Comparison of ENCODE assay signal across 8 cellular contexts in the genomic region with DNA sequence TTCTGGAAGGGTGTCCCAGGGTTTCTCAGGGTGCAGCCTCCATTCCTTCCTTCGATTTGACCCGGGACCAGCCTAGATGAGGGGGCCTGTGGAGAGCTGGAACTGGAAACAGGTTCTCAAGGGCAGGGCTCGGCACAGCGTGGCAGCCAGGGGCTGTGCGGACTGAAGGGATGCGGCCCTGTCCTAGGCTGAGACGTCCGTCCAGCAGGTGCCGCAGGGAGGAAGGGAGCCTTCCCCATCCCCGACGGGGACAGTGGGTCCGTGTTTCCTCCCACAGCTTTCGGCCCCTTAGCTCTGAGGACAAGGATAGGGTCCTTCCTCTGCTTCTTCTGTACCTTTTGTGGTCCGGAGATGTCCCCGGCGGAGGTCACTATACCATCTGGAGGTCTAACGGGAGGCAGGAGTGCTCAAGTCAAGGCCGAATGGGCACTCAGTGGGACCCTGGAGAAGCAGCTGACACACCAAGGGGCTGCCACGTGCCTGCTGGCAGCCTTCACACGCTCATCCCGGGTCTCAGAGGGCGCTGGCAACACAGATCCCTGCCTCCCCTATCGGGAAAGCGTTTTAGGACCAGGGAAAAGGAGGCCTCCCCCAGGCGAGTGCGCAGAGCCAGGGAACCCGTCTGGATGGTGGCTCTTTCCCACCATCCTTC. TPM values are rescaled to one million over a fixed set of nuclear protein-coding genes. Genes with fewer than 3 reads are reported as not detected.
DNase-seq lines count a peak whose midpoint lies in the region; ATAC-seq, FAIRE-seq and TF ChIP-seq lines count a peak whose summit lies in the region.

No MANE protein-coding gene starts in this region.

- H3K4me1 Mint-ChIP-seq in astrocyte (ENCODE audit: low read depth, unreplicated experiment) = peaks cover 42% of the 10 kb centered on the region

- H2AFZ ChIP-seq in astrocyte (ENCODE audit: low read depth, low read length) = peak overlapping the region; percentile 43
- peak overlapping the region; percentile 77 for H2AFZ ChIP-seq in keratinocyte (ENCODE audit: control insufficient read depth, low read length)

- no peaks in the 10 kb centered on the region for H3K36me3 ChIP-seq in astrocyte (ENCODE audit: insufficient read depth, low read length)
- peaks cover 0 to 6% of the 10 kb centered on the region in 2 experiments for H3K36me3 ChIP-seq in keratinocyte (ENCODE audit: control insufficient read depth in 2 of 2, extremely low read depth in 1 of 2, insufficient read depth in 2 of 2, low read length in 2 of 2)

- TF ChIP-seq CTCF in astrocyte (IDR thresholded peaks at IDR 0.05; ENCODE audit: insufficient read depth, low read depth, low read length) = no peak
- TF ChIP-seq CTCF in keratinocyte (optimal IDR thresholded peaks at IDR 0.05 in 1 of 3, IDR thresholded peaks at IDR 0.05 in 1 of 3, conservative IDR thresholded peaks at IDR 0.05 in 1 of 3; ENCODE audit: extremely low read depth in 1 of 3, insufficient read depth in 2 of 3, low read length in 3 of 3) = peak; percentile 33 to 46 (median 34)

- H3K4me2 ChIP-seq in astrocyte (ENCODE audit: low read length) (peak overlapping the region; percentile 72), keratinocyte (ENCODE audit: control insufficient read depth, extremely low read depth, insufficient read depth, low read depth, low read length) (peak overlapping the region; percentile 74)

- peaks cover 13% of the 10 kb centered on the region for H3K36me3 Mint-ChIP-seq in astrocyte (ENCODE audit: low read depth, unreplicated experiment)

- H3K9ac ChIP-seq in astrocyte (ENCODE audit: low read length) = peak overlapping the region; percentile 51
- H3K9ac ChIP-seq in keratinocyte (ENCODE audit: control insufficient read depth, extremely low read depth, insufficient read depth, low read length) = peak overlapping the region; percentile 52

- peaks cover 6% of the 10 kb centered on the region for H4K20me1 ChIP-seq in astrocyte (ENCODE audit: insufficient read depth, low read length)
- H4K20me1 ChIP-seq in keratinocyte (ENCODE audit: control insufficient read depth, extremely low read depth, insufficient read depth, low read length) = no peaks in the 10 kb centered on the region

- H3K4me3 ChIP-seq in astrocyte (ENCODE audit: insufficient read depth, low read depth, low read length) (no peak overlapping the region), keratinocyte (ENCODE audit: control insufficient read depth in 2 of 3, extremely low read depth in 1 of 3, insufficient read depth in 2 of 3, low read depth in 1 of 3, low read length in 3 of 3) (peak overlapping the region in 2 of 3 experiments; percentile 2 to 60)

- no peaks in the 10 kb centered on the region for H3K27me3 Mint-ChIP-seq in astrocyte (ENCODE audit: low read depth, unreplicated experiment)

- FAIRE-seq in astrocyte (lab: Jason Lieb, UNC) = no peak
- no peak for FAIRE-seq in keratinocyte (lab: Jason Lieb, UNC)

- H3K27ac ChIP-seq in astrocyte (ENCODE audit: low read depth, low read length) (no peak overlapping the region), keratinocyte (ENCODE audit: control insufficient read depth, insufficient read depth, low read length) (peak overlapping the region; percentile 45)

- H3K27me3 ChIP-seq in astrocyte (ENCODE audit: insufficient read depth, low read length) (no peaks in the 10 kb centered on the region), keratinocyte (ENCODE audit: control insufficient read depth, extremely low read depth, insufficient read depth, low read length) (no peaks in the 10 kb centered on the region)

- DNase-seq in stimulated activated CD4-positive, alpha-beta T cell treated with anti-CD3 and anti-CD28 coated beads, Interleukin-12 subunit alpha, Interleukin-12 subunit beta, amount 100 ng/mL, for 4 hours = peak; percentile 43
- DNase-seq in stimulated activated CD4-positive, alpha-beta T cell treated with anti-CD3 and anti-CD28 coated beads, Interleukin-1b, Interleukin-23, amount 100 ng/mL, for 48 hours = no peak
- DNase-seq in NOMO-1 (lab: John Stamatoyannopoulos, UW; ENCODE audit: unreplicated experiment in 2 of 2) = peak; percentile 39
- no peak for DNase-seq in astrocyte (ENCODE audit: low read depth)
- DNase-seq in keratinocyte (ENCODE audit: low read depth, low spot score) = no peak
- DNase-seq in stimulated activated naive CD8-positive, alpha-beta T cell treated with anti-CD3 and anti-CD28 coated beads, Interleukin-15, Interleukin-2, amounts not matched to agents 100 U/mL and 50 U/mL, for 24 hours = peak; percentile 61

- dilution Hi-C loops in keratinocyte (cut with MboI; ENCODE audit: extremely low pct_ligation_motif_present, low sequenced_read_pairs) = no loop called here

- H3K9me3 Mint-ChIP-seq in astrocyte (ENCODE audit: unreplicated experiment) = no peaks in the 10 kb centered on the region

- H3K9me1 ChIP-seq in keratinocyte (ENCODE audit: control insufficient read depth, extremely low read depth, insufficient read depth, low read length) = no peaks in the 10 kb centered on the region

- H3K4me3 Mint-ChIP-seq in astrocyte (ENCODE audit: unreplicated experiment) = no peak overlapping the region

- H3K9me3 ChIP-seq in astrocyte (ENCODE audit: insufficient read depth, low read depth, low read length) = no peaks in the 10 kb centered on the region
- H3K9me3 ChIP-seq in keratinocyte (ENCODE audit: control insufficient read depth, low read depth, low read length) = no peaks in the 10 kb centered on the region

- ATAC-seq in stimulated activated naive CD8-positive, alpha-beta T cell treated with anti-CD3 and anti-CD28 coated beads, Interleukin-15, Interleukin-2, amounts not matched to agents 100 U/mL and 50 U/mL, for 24 hours = no peak
- ATAC-seq in GM21528 (IDR thresholded peaks at IDR 0.05; ENCODE audit: low FRiP score, unreplicated experiment) = no peak
- ATAC-seq in GM18520 (IDR thresholded peaks at IDR 0.05; ENCODE audit: unreplicated experiment) = no peak

- peak overlapping the region; percentile 41 for H3K27ac Mint-ChIP-seq in astrocyte (ENCODE audit: unreplicated experiment)

- H3K79me2 ChIP-seq in astrocyte (ENCODE audit: insufficient read depth, low read length) (no peaks in the 10 kb centered on the region), keratinocyte (ENCODE audit: control insufficient read depth, insufficient read depth, low read length) (no peaks in the 10 kb centered on the region)

- peaks cover 45% of the 10 kb centered on the region for H3K4me1 ChIP-seq in astrocyte (ENCODE audit: insufficient read depth, low read length)
- H3K4me1 ChIP-seq in keratinocyte (ENCODE audit: control insufficient read depth, extremely low read depth, insufficient read depth, low read length) = peaks cover 21% of the 10 kb centered on the region

RNA-seq across cellular contexts. Expression of a gene that starts 49.9 kb away (rescaled TPM):
- 24.1 and 24.9 TPM in 2 replicates for total RNA-seq in astrocyte
- 6.4 to 10.0 TPM (median 9.1 TPM) in 3 replicates for polyA plus RNA-seq in keratinocyte
- polyA plus RNA-seq in keratinocyte (2011; ENCODE audit: low read depth) = 11.5 TPM
- 3.7 and 9.1 TPM in 2 replicates for polyA plus RNA-seq in keratinocyte (2011; cell fraction: cytosol; rRNA removed)
- 23.7 and 32.0 TPM in 2 replicates for polyA plus RNA-seq in keratinocyte (2011; cell fraction: nucleus; rRNA removed)
- 8.0 and 11.3 TPM in 2 replicates for polyA plus RNA-seq in keratinocyte (2012; ENCODE audit: low replicate concordance)
- polyA minus RNA-seq in keratinocyte = 8.2 to 13.7 TPM (median 9.5 TPM) in 3 replicates
- 11.5 TPM for polyA minus RNA-seq in keratinocyte (2011; cell fraction: cytosol; rRNA and poly(A)+ RNA removed)
- 15.9 and 20.3 TPM in 2 replicates for polyA minus RNA-seq in keratinocyte (2011; cell fraction: nucleus; rRNA and poly(A)+ RNA removed)

RNA-seq across cellular contexts. Expression of a gene that starts 50.1 kb away (rescaled TPM):
- total RNA-seq in astrocyte = 37.8 and 38.0 TPM in 2 replicates
- 37.4 to 69.9 TPM (median 66.5 TPM) in 3 replicates for polyA plus RNA-seq in keratinocyte
- polyA plus RNA-seq in keratinocyte (2011; ENCODE audit: low read depth) = 96.2 TPM
- 65.1 and 84.3 TPM in 2 replicates for polyA plus RNA-seq in keratinocyte (2011; cell fraction: cytosol; rRNA removed)
- polyA plus RNA-seq in keratinocyte (2011; cell fraction: nucleus; rRNA removed) = 24.0 and 33.8 TPM in 2 replicates
- 48.5 and 57.1 TPM in 2 replicates for polyA plus RNA-seq in keratinocyte (2012; ENCODE audit: low replicate concordance)
- polyA minus RNA-seq in keratinocyte = 4.2 to 7.2 TPM (median 6.0 TPM) in 3 replicates
- polyA minus RNA-seq in keratinocyte (2011; cell fraction: cytosol; rRNA and poly(A)+ RNA removed) = 20.0 TPM
- polyA minus RNA-seq in keratinocyte (2011; cell fraction: nucleus; rRNA and poly(A)+ RNA removed) = 4.7 and 8.5 TPM in 2 replicates

Comparison
In these comparisons a context has a peak if more than half of its experiments do, and no peak if none do; other contexts are left out.
1. DNase-seq: peak in stimulated activated CD4-positive, alpha-beta T cell treated with anti-CD3 and anti-CD28 coated beads, Interleukin-12 subunit alpha, Interleukin-12 subunit beta, amount 100 ng/mL, for 4 hours (single experiment), NOMO-1 (2 of 2) and stimulated activated naive CD8-positive, alpha-beta T cell treated with anti-CD3 and anti-CD28 coated beads, Interleukin-15, Interleukin-2, amounts not matched to agents 100 U/mL and 50 U/mL, for 24 hours (single experiment); none in stimulated activated CD4-positive, alpha-beta T cell treated with anti-CD3 and anti-CD28 coated beads, Interleukin-1b, Interleukin-23, amount 100 ng/mL, for 48 hours (single experiment), astrocyte (single experiment) and keratinocyte (single experiment).